8 cellular contexts compared by ENCODE assay signal in the genomic region with DNA sequence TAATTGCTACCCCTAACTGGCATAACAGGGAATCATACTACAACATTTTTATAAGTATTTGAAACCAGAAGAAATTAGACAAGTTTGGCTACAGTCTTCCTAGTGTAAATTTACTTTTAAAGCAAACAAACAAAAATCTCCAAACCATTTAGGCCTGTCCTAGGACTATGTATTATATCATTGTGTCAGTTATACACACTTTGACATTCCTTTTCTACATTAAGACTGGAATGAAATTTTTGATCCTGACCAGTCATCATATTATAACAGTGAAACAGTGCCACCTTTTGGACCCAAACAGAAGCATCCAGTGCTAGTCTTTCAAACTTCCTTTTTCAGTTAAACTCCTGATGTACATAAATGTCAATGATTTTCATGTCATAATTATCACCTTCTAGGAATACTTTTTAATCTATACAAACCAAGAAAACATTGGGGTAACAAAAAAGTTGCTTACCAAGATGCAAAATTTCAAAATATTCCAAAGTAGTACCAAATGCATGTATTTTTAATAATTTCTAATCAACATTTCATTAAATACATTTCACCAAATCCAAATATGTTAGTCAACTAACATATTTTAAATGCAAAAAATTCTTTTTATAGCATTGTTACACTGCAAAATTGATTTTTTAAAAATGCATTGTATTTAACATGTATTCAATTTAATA.
DNase-seq lines count a peak whose midpoint lies in the region; ATAC-seq and TF ChIP-seq lines count a peak whose summit lies in the region.

No MANE protein-coding gene starts in this region.

- ATAC-seq in GM21825 (IDR thresholded peaks at IDR 0.05; ENCODE audit: unreplicated experiment), result peak; percentile 77

- H3K36me3 ChIP-seq in SK-N-MC (ENCODE audit: insufficient read depth, low read length), result no peaks in the 10 kb centered on the region

- H3K9ac ChIP-seq in SK-N-MC (ENCODE audit: insufficient read length), result no peak overlapping the region

- 0 out of 2 replicates have a peak overlapping the region, but pooled peaks have one; percentile 22 for H3K27ac ChIP-seq in SK-N-MC

- TF ChIP-seq CTCF in fibroblast of the aortic adventitia (IDR thresholded peaks at IDR 0.05; ENCODE audit: insufficient read depth, low read length), result peak; percentile 78

- DNase-seq in ELR (ENCODE audit: low read depth), result peak; percentile 70
- peak; percentile 68 for DNase-seq in NAMALWA (ENCODE audit: low spot score)
- peak; percentile 45 for DNase-seq in SK-N-MC (ENCODE audit: low read depth, low spot score)
- peak; percentile 78 for DNase-seq in fibroblast of the aortic adventitia (ENCODE audit: low read depth)
- DNase-seq in pons (ENCODE audit: low spot score), result peak; percentile 67
- no peak for DNase-seq in activated CD4-positive, CD25-positive, alpha-beta regulatory T cell treated with anti-CD3 and anti-CD28 coated beads, Interleukin-2, amount 50 U/mL, for 72 hours
- no peak for DNase-seq in stimulated activated CD4-positive, alpha-beta T cell treated with anti-CD3 and anti-CD28 coated beads, Interleukin-4, amount 100 ng/mL, for 1 hour

- H3K4me3 ChIP-seq in SK-N-MC, result no peak overlapping the region
- H3K4me3 ChIP-seq in fibroblast of the aortic adventitia (ENCODE audit: low read depth, low read length), result no peak overlapping the region

- no peaks in the 10 kb centered on the region for H3K9me3 ChIP-seq in SK-N-MC (ENCODE audit: low read depth, low read length)

Comparison
In these comparisons a context has a peak if more than half of its experiments do, and no peak if none do; other contexts are left out.
1. DNase-seq: peak in ELR (single experiment), NAMALWA (single experiment), SK-N-MC (single experiment), fibroblast of the aortic adventitia (single experiment) and pons (single experiment); none in activated CD4-positive, CD25-positive, alpha-beta regulatory T cell treated with anti-CD3 and anti-CD28 coated beads, Interleukin-2, amount 50 U/mL, for 72 hours (single experiment) and stimulated activated CD4-positive, alpha-beta T cell treated with anti-CD3 and anti-CD28 coated beads, Interleukin-4, amount 100 ng/mL, for 1 hour (single experiment).